33 cellular contexts compared by ENCODE assay signal in the genomic region with DNA sequence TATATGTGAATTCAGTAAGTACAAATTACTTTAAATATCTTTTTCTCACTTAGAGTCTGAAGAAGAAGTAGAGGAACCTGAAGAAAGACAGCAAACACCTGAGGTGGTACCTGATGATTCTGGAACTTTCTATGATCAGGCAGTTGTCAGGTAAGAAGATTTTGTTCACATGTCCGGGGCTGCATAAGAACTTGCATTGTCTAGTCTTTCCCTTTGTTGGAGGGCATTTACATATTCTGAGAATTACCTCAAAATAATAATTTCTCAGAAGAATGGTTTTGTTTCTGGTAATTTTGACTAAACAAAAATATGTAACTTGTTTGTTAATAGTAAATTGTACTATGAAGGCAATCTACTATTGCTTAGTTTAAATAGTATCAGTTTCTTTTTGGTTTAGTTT.
"Had no signal": no experiment of that assay in that cellular context is flagged by ENCODE, and none has a peak within 500 bp of the region (broad histone marks: within the 10 kb centered on the region; RNA-seq: fewer than 3 reads in every experiment).

No MANE protein-coding gene starts in this region.

- H3K27ac ChIP-seq: SJCRH30, SK-N-MC, VCaP had no signal

- H3K27ac Mint-ChIP-seq: activated B cell treated with CpG ODN at 0.5 μM for 24 hours; activated naive CD8-positive, alpha-beta T cell; activated naive CD8-positive, alpha-beta T cell treated with anti-CD3 and anti-CD28 coated beads, Interleukin-2, amount 50 U/mL, for 24 hours; activated T-helper 2 cell treated with anti-CD3 and anti-CD28 coated beads, Interferon-gamma antibody, Interleukin-2, Interleukin-4, amounts not matched to agents 10 μg/mL and 5 μg/mL and 100 μg/mL, durations not matched to agents 14 hours and 24 hours and 36 hours had no signal

- H3K4me1 ChIP-seq: SJCRH30 had no signal

- H3K4me1 Mint-ChIP-seq: activated B cell treated with CpG ODN at 0.5 μM for 24 hours had no signal

- H3K27me3 ChIP-seq: SJCRH30 had no signal

- DNase-seq: activated B cell treated with CpG ODN at 0.5 μM for 24 hours; activated CD4-positive, alpha-beta T cell treated with anti-CD3 and anti-CD28 coated beads for 48 hours; activated CD4-positive, alpha-beta T cell treated with anti-CD3 and anti-CD28 coated beads, Interleukin-2, amount 50 U/mL, for 4 hours; activated CD4-positive, CD25-positive, alpha-beta regulatory T cell treated with anti-CD3 and anti-CD28 coated beads, Interleukin-2, amount 50 U/mL, for 72 hours; activated CD8-positive, alpha-beta memory T cell treated with anti-CD3 and anti-CD28 coated beads, Interleukin-2, amount 50 U/mL, for 4 hours; activated gamma-delta T cell; activated naive CD4-positive, alpha-beta T cell treated with Interleukin-2 at 50 U/mL for 16 hours; activated naive CD8-positive, alpha-beta T cell treated with anti-CD3 and anti-CD28 coated beads, Interleukin-2, amount 50 U/mL, for 24 hours; activated T-cell treated with anti-CD3 and anti-CD28 coated beads for 4 hours; activated T-cell treated with anti-CD3 and anti-CD28 coated beads, Interleukin-2, amount 50 U/mL, for 4 hours; anterior cingulate cortex; caudate nucleus; cerebellar nuclear complex; Karpas-422; KBM-7; NCI-H1105; NCI-H1417 treated with DMSO at 0.1 percent for 48 hours; NCI-H1694; NCI-H1930; NCI-H2081 treated with DMSO at 0.1 percent for 48 hours; NCI-H226; NCI-H446 treated with DMSO at 0.1 percent for 48 hours; NCI-H524 treated with DMSO at 0.1 percent for 48 hours; SHP77; SJCRH30; T-helper 2 cell; T-helper 9 cell had no signal

- H3K9me3 ChIP-seq: SJCRH30 had no signal

- H3K9me3 Mint-ChIP-seq: activated B cell treated with CpG ODN at 0.5 μM for 24 hours; activated naive CD8-positive, alpha-beta T cell treated with anti-CD3 and anti-CD28 coated beads, Interleukin-2, amount 50 U/mL, for 24 hours; activated T-cell treated with anti-CD3 and anti-CD28 coated beads, Interleukin-2, amount 50 U/mL, for 4 hours; activated T-helper 2 cell treated with anti-CD3 and anti-CD28 coated beads, Interferon-gamma antibody, Interleukin-2, Interleukin-4, amounts not matched to agents 10 μg/mL and 5 μg/mL and 100 μg/mL, durations not matched to agents 14 hours and 24 hours and 36 hours; brain had no signal

- H3K4me3 ChIP-seq: SJCRH30, SK-N-MC had no signal

- ATAC-seq: activated naive CD8-positive, alpha-beta T cell treated with anti-CD3 and anti-CD28 coated beads, Interleukin-2, amount 50 U/mL, for 24 hours; activated T-cell treated with anti-CD3 and anti-CD28 coated beads, Interleukin-2, amount 50 U/mL, for 4 hours; Panc1 had no signal

- H3K4me3 Mint-ChIP-seq: activated B cell treated with CpG ODN at 0.5 μM for 24 hours; activated naive CD8-positive, alpha-beta T cell; activated naive CD8-positive, alpha-beta T cell treated with anti-CD3 and anti-CD28 coated beads, Interleukin-2, amount 50 U/mL, for 24 hours; activated T-cell treated with anti-CD3 and anti-CD28 coated beads, Interleukin-2, amount 50 U/mL, for 4 hours; brain had no signal

- H3K27me3 Mint-ChIP-seq: activated B cell treated with CpG ODN at 0.5 μM for 24 hours; activated naive CD8-positive, alpha-beta T cell; activated naive CD8-positive, alpha-beta T cell treated with anti-CD3 and anti-CD28 coated beads, Interleukin-2, amount 50 U/mL, for 24 hours; brain had no signal
